34 cellular contexts compared by ENCODE assay signal in the genomic region with DNA sequence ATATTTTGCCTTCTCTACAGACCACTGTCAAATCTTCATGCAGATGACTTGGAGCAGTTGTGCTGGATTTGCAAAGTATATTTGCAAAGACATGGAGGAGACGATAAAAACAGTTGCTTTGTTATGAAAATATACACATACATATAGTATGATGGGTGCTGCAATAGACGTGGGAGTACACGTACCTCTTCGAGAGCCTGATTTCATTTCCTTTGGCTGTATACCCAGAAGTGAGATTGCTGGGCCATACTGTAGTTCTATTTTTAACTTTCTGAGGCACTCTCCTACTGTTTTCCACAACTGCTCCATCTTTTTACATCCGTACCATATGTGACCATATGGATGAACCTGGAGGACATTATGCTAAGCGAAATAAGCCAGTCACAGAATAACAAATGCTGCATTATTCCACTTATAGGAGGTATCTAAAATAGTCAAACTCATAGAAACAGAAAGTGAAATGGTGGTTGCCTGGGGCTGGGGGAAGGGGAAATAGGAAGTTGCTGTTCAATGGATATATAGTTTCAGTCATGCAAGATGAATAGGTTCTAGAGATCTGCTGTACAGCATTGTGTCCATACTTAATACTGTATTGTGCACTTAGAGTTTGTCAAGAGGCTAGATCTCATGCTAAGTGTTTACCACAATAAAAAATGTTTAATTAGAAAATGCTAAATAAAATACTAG.
A peak's percentile ranks its signal among the peaks of the same experiment; 100 is the strongest.
DNase-seq lines count a peak whose midpoint lies in the region; ATAC-seq and TF ChIP-seq lines count a peak whose summit lies in the region.
"Had no signal": no experiment of that assay in that cellular context is flagged by ENCODE, and none has a peak within 500 bp of the region (broad histone marks: within the 10 kb centered on the region; RNA-seq: fewer than 3 reads in every experiment).

No MANE protein-coding gene starts in this region.

- CTCF ChIA-PET in CD8-positive, alpha-beta memory T cell (lab: Charles Lee), result no interaction called here

- no peaks in the 10 kb centered on the region for H3K36me3 Mint-ChIP-seq in HFFc6 (ENCODE audit: low read depth)
- no peaks in the 10 kb centered on the region for H3K36me3 Mint-ChIP-seq in CD8-positive, alpha-beta memory T cell
- H3K36me3 Mint-ChIP-seq: activated naive CD8-positive, alpha-beta T cell treated with anti-CD3 and anti-CD28 coated beads, Interleukin-2, amount 10 ng/mL, durations not matched to agents 7 days and 5 days; stimulated activated effector memory CD8-positive, alpha-beta T cell treated with anti-CD3 and anti-CD28 coated beads, Interleukin-12 subunit alpha, Interleukin-12 subunit beta, amount 100 ng/mL, for 72 hours had no signal

- TF ChIP-seq CTCF in fibroblast of the aortic adventitia (IDR thresholded peaks at IDR 0.05; ENCODE audit: insufficient read depth, low read length) (no peak), HFFc6 (IDR thresholded peaks at IDR 0.05) (no peak)

- H3K27me3 Mint-ChIP-seq in HFFc6 (ENCODE audit: insufficient read depth), result no peaks in the 10 kb centered on the region
- no peaks in the 10 kb centered on the region for H3K27me3 Mint-ChIP-seq in CD8-positive, alpha-beta memory T cell
- H3K27me3 Mint-ChIP-seq: activated naive CD8-positive, alpha-beta T cell treated with anti-CD3 and anti-CD28 coated beads, Interleukin-2, amount 10 ng/mL, durations not matched to agents 7 days and 5 days; activated T-cell treated with anti-CD3 and anti-CD28 coated beads, Interleukin-2, amount 50 U/mL, for 24 hours had no signal

- H3K27ac ChIP-seq in CD8-positive, alpha-beta memory T cell (ENCODE audit: low read depth, low read length), result no peak overlapping the region
- H3K27ac ChIP-seq: ascending aorta, gastrocnemius medialis, PC-9, right lobe of liver, VCaP had no signal

- no peaks in the 10 kb centered on the region for H3K36me3 ChIP-seq in CD8-positive, alpha-beta memory T cell (ENCODE audit: insufficient read depth, low read length)
- H3K36me3 ChIP-seq: ascending aorta, BE2C, gastrocnemius medialis, right lobe of liver had no signal

- peaks cover 12% of the 10 kb centered on the region for H3K9me3 Mint-ChIP-seq in HFFc6
- H3K9me3 Mint-ChIP-seq in CD8-positive, alpha-beta memory T cell, result peaks cover 0 to 15% (median 0%) of the 10 kb centered on the region in 5 donors
- H3K9me3 Mint-ChIP-seq: neural crest cell had no signal

- H3K4me1 Mint-ChIP-seq in HFFc6 (ENCODE audit: low read depth), result no peaks in the 10 kb centered on the region
- H3K4me1 Mint-ChIP-seq in CD8-positive, alpha-beta memory T cell, result no peaks in the 10 kb centered on the region
- H3K4me1 Mint-ChIP-seq: activated naive CD8-positive, alpha-beta T cell treated with anti-CD3 and anti-CD28 coated beads, Interleukin-2, amount 10 ng/mL, durations not matched to agents 7 days and 5 days; stimulated activated effector memory CD8-positive, alpha-beta T cell treated with anti-CD3 and anti-CD28 coated beads, Interleukin-12 subunit alpha, Interleukin-12 subunit beta, amount 100 ng/mL, for 72 hours had no signal

- H3K27me3 ChIP-seq in CD8-positive, alpha-beta memory T cell (ENCODE audit: insufficient read depth, low read length, poor library complexity, severe bottlenecking), result no peaks in the 10 kb centered on the region
- H3K27me3 ChIP-seq: ascending aorta, gastrocnemius medialis, right lobe of liver had no signal

- H3K4me3 Mint-ChIP-seq in HFFc6, result no peak overlapping the region
- no peak overlapping the region for H3K4me3 Mint-ChIP-seq in CD8-positive, alpha-beta memory T cell
- H3K4me3 Mint-ChIP-seq: activated naive CD8-positive, alpha-beta T cell treated with anti-CD3 and anti-CD28 coated beads, Interleukin-2, amount 10 ng/mL, durations not matched to agents 7 days and 5 days; activated T-cell treated with anti-CD3 and anti-CD28 coated beads, Interleukin-2, amount 50 U/mL, for 24 hours; neural crest cell; stimulated activated effector memory CD8-positive, alpha-beta T cell treated with anti-CD3 and anti-CD28 coated beads, Interleukin-12 subunit alpha, Interleukin-12 subunit beta, amount 100 ng/mL, for 72 hours had no signal

- H3K4me1 ChIP-seq in CD8-positive, alpha-beta memory T cell (ENCODE audit: insufficient read depth, low read length), result no peaks in the 10 kb centered on the region
- H3K4me1 ChIP-seq: ascending aorta, BE2C, gastrocnemius medialis had no signal

- no peaks in the 10 kb centered on the region for H3K9me3 ChIP-seq in CD8-positive, alpha-beta memory T cell (ENCODE audit: low read length)
- H3K9me3 ChIP-seq: ascending aorta, BE2C, gastrocnemius medialis, right lobe of liver had no signal

- peak; percentile 66 for ATAC-seq in HG03354 (IDR thresholded peaks at IDR 0.05; ENCODE audit: poor library complexity, severe bottlenecking, unreplicated experiment)
- no peak for ATAC-seq in HG03442 (IDR thresholded peaks at IDR 0.05; ENCODE audit: unreplicated experiment)
- ATAC-seq: esophagus mucosa; gastrocnemius medialis; K562; left cardiac atrium; right lobe of liver; stimulated activated effector memory CD8-positive, alpha-beta T cell treated with anti-CD3 and anti-CD28 coated beads, Interleukin-12 subunit alpha, Interleukin-12 subunit beta, amount 100 ng/mL, for 72 hours had no signal

- DNase-seq in DMS53 (lab: John Stamatoyannopoulos, UW), result peak; percentile 39
- DNase-seq in NCI-H526 (lab: John Stamatoyannopoulos, UW), result peak; percentile 69 to 80
- peak; percentile 19 for DNase-seq in fibroblast of the aortic adventitia (ENCODE audit: low read depth)
- no peak for DNase-seq in HFFc6
- DNase-seq in NK-92 treated with Interleukin-12 subunit alpha and Interleukin-12 subunit beta, amount 100 ng/mL, for 24 hours (lab: John Stamatoyannopoulos, UW), result no peak
- no peak for DNase-seq in CD8-positive, alpha-beta memory T cell
- DNase-seq: ACHN; activated CD4-positive, alpha-beta T cell treated with anti-CD3 and anti-CD28 coated beads for 48 hours; activated gamma-delta T cell; activated naive CD8-positive, alpha-beta T cell treated with anti-CD3 and anti-CD28 coated beads, Interleukin-2, amount 10 ng/mL, durations not matched to agents 7 days and 5 days; activated T-cell treated with anti-CD3 and anti-CD28 coated beads, Interleukin-2, amount 50 U/mL, for 24 hours; BE2C; DND-41; gastrocnemius medialis; hippocampal formation; left cardiac atrium; mammary epithelial cell; NCI-H1436; NCI-H2171; NCI-H748 treated with DMSO at 0.1 percent for 48 hours; PC-9; posterior cingulate gyrus; right lobe of liver; SIG-M5; stimulated activated CD4-positive, alpha-beta T cell treated with anti-CD3 and anti-CD28 coated beads, Interleukin-4, amount 100 ng/mL, for 1 hour; trophoblast cell had no signal

- H3K27ac Mint-ChIP-seq in HFFc6, result no peak overlapping the region
- H3K27ac Mint-ChIP-seq in CD8-positive, alpha-beta memory T cell, result no peak overlapping the region
- H3K27ac Mint-ChIP-seq: activated naive CD8-positive, alpha-beta T cell treated with anti-CD3 and anti-CD28 coated beads, Interleukin-2, amount 10 ng/mL, durations not matched to agents 7 days and 5 days; activated T-cell treated with anti-CD3 and anti-CD28 coated beads, Interleukin-2, amount 50 U/mL, for 24 hours; stimulated activated effector memory CD8-positive, alpha-beta T cell treated with anti-CD3 and anti-CD28 coated beads, Interleukin-12 subunit alpha, Interleukin-12 subunit beta, amount 100 ng/mL, for 72 hours had no signal

- H3K4me3 ChIP-seq in fibroblast of the aortic adventitia (ENCODE audit: low read depth, low read length), result no peak overlapping the region
- H3K4me3 ChIP-seq in CD8-positive, alpha-beta memory T cell (ENCODE audit: low read length), result no peak overlapping the region
- H3K4me3 ChIP-seq: ascending aorta, gastrocnemius medialis, K562, PC-9, right lobe of liver had no signal

- POLR2A ChIA-PET in CD8-positive, alpha-beta memory T cell (lab: Charles Lee), result no interaction called here

Comparison
In these comparisons a context has a peak if more than half of its experiments do, and no peak if none do; other contexts are left out.
1. DNase-seq: peak in DMS53 (single experiment), NCI-H526 (2 of 2) and fibroblast of the aortic adventitia (single experiment); none in HFFc6 (single experiment), NK-92 treated with Interleukin-12 subunit alpha and Interleukin-12 subunit beta, amount 100 ng/mL, for 24 hours (single experiment) and CD8-positive, alpha-beta memory T cell (0 of 5).